In the genomic region with DNA sequence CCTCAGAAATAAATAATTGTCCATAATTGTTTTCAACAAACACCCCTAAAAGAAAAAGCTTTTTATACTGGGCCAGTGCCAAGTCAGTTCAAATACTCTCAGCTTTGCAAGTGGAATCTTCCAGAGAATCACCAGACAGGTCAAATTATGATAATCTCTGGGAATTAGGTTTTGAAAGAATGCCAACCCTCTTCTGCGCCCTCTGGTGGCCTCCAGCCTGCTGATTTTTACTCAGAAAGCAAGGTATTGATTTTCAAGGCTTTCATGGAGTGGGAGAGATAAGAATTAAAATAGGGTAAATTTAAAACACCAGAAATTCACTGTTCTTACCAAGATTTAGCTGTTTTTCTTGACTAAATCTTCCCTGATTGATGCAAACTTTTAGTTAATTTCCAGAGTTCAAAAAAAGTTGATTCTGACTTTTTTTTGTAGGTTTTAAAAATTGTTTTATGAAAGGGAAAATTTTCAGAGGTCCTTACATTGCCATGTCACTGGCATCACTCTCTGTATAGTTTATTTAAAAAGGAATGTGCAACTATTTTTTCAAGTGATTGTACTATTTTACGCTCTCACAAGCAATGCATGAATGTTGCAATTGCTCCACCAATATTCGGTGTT, we compare ENCODE assay signal across 8 cellular contexts.
DNase-seq lines count a peak whose midpoint lies in the region; ATAC-seq, FAIRE-seq and TF ChIP-seq lines count a peak whose summit lies in the region.

No MANE protein-coding gene starts in this region.

- TF ChIP-seq CTCF in BE2C (IDR thresholded peaks at IDR 0.05; ENCODE audit: low read depth, low read length): peak; percentile 89
- TF ChIP-seq CTCF in GM12875 (IDR thresholded peaks at IDR 0.05; ENCODE audit: borderline replicate concordance, insufficient read depth, low read depth, low read length): peak; percentile 50; the same call in 1 of the 2 replicates
- peak; percentile 83 for TF ChIP-seq CTCF in foreskin keratinocyte (conservative IDR thresholded peaks at IDR 0.05)

- H3K4me3 ChIP-seq in BE2C (ENCODE audit: low read depth, low read length) (no peak overlapping the region), GM12875 (ENCODE audit: low read depth, low read length) (no peak overlapping the region)

- no peaks in the 10 kb centered on the region for H3K4me1 ChIP-seq in BE2C
- no peaks in the 10 kb centered on the region for H3K4me1 ChIP-seq in foreskin keratinocyte

- DNase-seq in BE2C (peak; percentile 79), RCC 7860 (ENCODE audit: low spot score) (peak; percentile 13), foreskin keratinocyte (no peak), putamen (ENCODE audit: low spot score) (no peak), KG1 (lab: John Stamatoyannopoulos, UW) (no peak), AG20443 (ENCODE audit: low spot score) (no peak)

- H3K27ac ChIP-seq in foreskin keratinocyte: no peak overlapping the region

- peaks cover 5% of the 10 kb centered on the region; the same call in 1 of the 2 replicates for H3K9me3 ChIP-seq in BE2C

- no peaks in the 10 kb centered on the region for H3K36me3 ChIP-seq in BE2C

- peak; percentile 29 for FAIRE-seq in RCC 7860 (lab: Jason Lieb, UNC)

- H3K27me3 ChIP-seq in BE2C (no peaks in the 10 kb centered on the region), foreskin keratinocyte (no peaks in the 10 kb centered on the region)

- ATAC-seq in foreskin keratinocyte: no peak
- ATAC-seq in HG02885 (IDR thresholded peaks at IDR 0.05; ENCODE audit: poor library complexity, unreplicated experiment): no peak

Comparison
In these comparisons a context has a peak if more than half of its experiments do, and no peak if none do; other contexts are left out.
1. DNase-seq: peak in BE2C (single experiment) and RCC 7860 (single experiment); none in foreskin keratinocyte (0 of 2), putamen (single experiment), KG1 (single experiment) and AG20443 (single experiment).
2. Peak in every context shown above with its lines, with median percentiles within 50 percentile points of each other: CTCF ChIP-seq.